9 cellular contexts compared by ENCODE assay signal in the genomic region with DNA sequence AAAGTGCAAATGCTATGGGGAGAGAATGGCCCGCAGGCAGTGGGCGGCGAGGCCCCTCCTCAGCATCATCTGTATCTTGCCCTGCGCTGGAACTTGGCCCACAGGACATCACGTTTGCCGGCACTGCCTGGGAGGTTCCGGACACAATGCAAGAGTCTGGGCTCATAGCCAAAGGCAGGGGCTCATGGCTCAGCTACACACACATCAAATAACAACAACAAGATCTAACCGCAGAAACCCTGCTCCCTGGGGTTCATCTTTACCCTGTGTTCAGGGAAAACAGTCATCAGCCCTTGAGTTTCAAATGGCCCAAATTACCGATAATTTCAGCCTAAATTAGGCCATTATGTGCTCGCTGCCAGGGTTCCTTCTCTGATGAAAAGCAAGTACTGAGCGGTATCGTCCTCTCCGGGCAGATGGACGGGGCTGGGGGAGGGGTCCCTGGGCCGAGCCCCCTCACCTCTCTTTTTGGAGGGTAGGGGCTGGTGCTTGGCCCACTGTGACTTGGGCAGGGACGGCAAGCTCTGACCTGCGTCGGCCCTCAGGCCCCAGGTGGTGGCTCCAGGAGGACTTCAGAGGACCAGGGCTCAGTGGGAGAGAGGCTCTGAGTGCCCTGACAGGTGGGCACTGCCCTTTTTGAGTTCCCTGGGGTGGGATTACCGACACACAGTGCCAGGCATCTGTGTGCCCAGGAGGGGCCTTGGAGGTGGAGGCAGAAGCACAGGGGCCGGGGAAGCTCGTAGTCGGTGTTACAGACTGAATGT. TPM values are rescaled to one million over a fixed set of nuclear protein-coding genes. Genes with fewer than 3 reads are reported as not detected.
A peak's percentile ranks its signal among the peaks of the same experiment; 100 is the strongest.
DNase-seq lines count a peak whose midpoint lies in the region; ATAC-seq, FAIRE-seq and TF ChIP-seq lines count a peak whose summit lies in the region.
"Had no signal": no experiment of that assay in that cellular context is flagged by ENCODE, and none has a peak within 500 bp of the region (broad histone marks: within the 10 kb centered on the region; RNA-seq: fewer than 3 reads in every experiment).

No MANE protein-coding gene starts in this region.

- H3K9me3 ChIP-seq in colonic mucosa: no peaks in the 10 kb centered on the region

- H3K36me3 ChIP-seq in colonic mucosa: no peaks in the 10 kb centered on the region

- H3K4me3 Mint-ChIP-seq in T-cell: no peak overlapping the region

- H3K9ac ChIP-seq in colonic mucosa (ENCODE audit: low read depth in 2 of 2, low read length in 2 of 2): no peak overlapping the region

- POLR2A ChIA-PET in HEK293T (lab: Yijun Ruan, JAX) (no interaction called here), RWPE1 (lab: Yijun Ruan, JAX; ENCODE audit: low non-redundant PET) (no interaction called here), T-cell (lab: Charles Lee) (no interaction called here)

- no peaks in the 10 kb centered on the region for H3K4me1 Mint-ChIP-seq in T-cell

- H3K27ac ChIP-seq in RWPE1: no peak overlapping the region
- no peak overlapping the region for H3K27ac ChIP-seq in colonic mucosa
- H3K27ac ChIP-seq: HL-60 had no signal

- no peaks in the 10 kb centered on the region for H3K27me3 ChIP-seq in colonic mucosa

- TF ChIP-seq CTCF in RWPE1 (conservative IDR thresholded peaks at IDR 0.05; ENCODE audit: low read depth): no peak
- TF ChIP-seq CTCF in colonic mucosa (IDR thresholded peaks at IDR 0.05): no peak

- no peak overlapping the region for H3K27ac Mint-ChIP-seq in T-cell

- H3K4me1 ChIP-seq in colonic mucosa: no peaks in the 10 kb centered on the region

- FAIRE-seq in frontal cortex (lab: Jason Lieb, UNC): no peak

- CTCF ChIA-PET in HEK293T (lab: Yijun Ruan, JAX) (no interaction called here), RWPE1 (lab: Yijun Ruan, JAX) (interaction anchor here (0.7 kb wide), 1 partner anchor 13 kb away, joined by 3 read pairs; no protein-coding TSS in a partner anchor), T-cell (lab: Charles Lee) (no interaction called here)

- no peaks in the 10 kb centered on the region for H3K36me3 Mint-ChIP-seq in T-cell

- no peak overlapping the region for H3K4me3 ChIP-seq in skeletal muscle cell (ENCODE audit: low read depth, low read length)
- H3K4me3 ChIP-seq in colonic mucosa: no peak overlapping the region

- intact Hi-C loops in colonic mucosa (cut with DNase I): no loop called here

- peaks cover 0 to 8% (median 3%) of the 10 kb centered on the region in 3 donors for H3K9me3 Mint-ChIP-seq in T-cell

- DNase-seq in HEK293T (ENCODE audit: extremely low spot score) (peak; percentile 30), RWPE1 (ENCODE audit: low spot score) (peak; percentile 72), frontal cortex (ENCODE audit: low spot score in 2 of 2) (peak; percentile 39 to 76), skeletal muscle cell (ENCODE audit: low read depth) (peak; percentile 98), T-cell (no peak), colonic mucosa (no peak), KG1 (lab: John Stamatoyannopoulos, UW) (no peak)

- H3K27me3 Mint-ChIP-seq in T-cell: peaks cover 6 to 36% of the 10 kb centered on the region in 2 donors

- ATAC-seq in HG02623 (IDR thresholded peaks at IDR 0.05; ENCODE audit: unreplicated experiment) (no peak), T-cell (replicated peaks in 1 of 4) (no peak)

TF ChIP-seq in HEK293T, 16 proteins besides CTCF, POLR2A, EP300 and RAD21:
- TF ChIP-seq FOXM1 (IDR thresholded peaks at IDR 0.05; ENCODE audit: borderline replicate concordance) (no peak), LEF1 (IDR thresholded peaks at IDR 0.05; ENCODE audit: borderline replicate concordance) (no peak), TARDBP (IDR thresholded peaks at IDR 0.05) (no peak)

RNA-seq across cellular contexts. Expression of a gene that starts 25.0 kb away (rescaled TPM):
- total RNA-seq in frontal cortex (not detected), T-cell (under 1 TPM in 1 of 5 donors, not detected in 4; 0.35 TPM), colonic mucosa (1 to 10 TPM; 3.2 to 3.5 TPM)

Comparison
In these comparisons a context has a peak if more than half of its experiments do, and no peak if none do; other contexts are left out.
1. DNase-seq: peak in HEK293T (single experiment), RWPE1 (single experiment), frontal cortex (2 of 2) and skeletal muscle cell (single experiment); none in T-cell (0 of 34), colonic mucosa (single experiment) and KG1 (single experiment).